8 cellular contexts compared by ENCODE assay signal in the genomic region with DNA sequence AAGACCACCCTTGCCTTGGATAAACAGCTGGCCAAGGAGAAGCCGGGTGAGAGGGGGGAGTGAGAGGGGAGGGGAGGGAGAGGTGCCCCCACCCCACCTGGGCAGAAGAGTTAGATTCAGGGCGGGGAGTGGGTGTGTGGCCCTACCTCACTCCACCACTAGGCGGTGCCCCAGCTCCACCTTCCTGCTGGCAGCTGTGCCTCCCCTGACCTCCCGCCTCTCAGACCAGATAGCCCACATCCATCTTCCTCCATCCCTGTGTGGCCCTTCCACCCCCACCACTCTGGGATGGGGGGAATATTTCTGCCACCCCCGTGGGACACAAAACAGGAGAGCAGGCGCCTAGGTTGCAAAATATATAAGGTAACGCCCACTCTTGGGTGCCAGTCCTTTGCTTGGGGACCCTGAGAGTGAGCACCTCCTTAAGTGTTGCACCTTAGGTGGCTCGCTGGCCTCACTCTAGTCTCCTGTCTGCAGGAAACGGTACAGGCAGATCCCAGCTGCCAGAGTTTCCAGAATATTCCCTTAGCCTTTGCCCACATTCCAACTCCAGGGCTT. TPM values are rescaled to one million over a fixed set of nuclear protein-coding genes. Genes with fewer than 3 reads are reported as not detected.
DNase-seq lines count a peak whose midpoint lies in the region; ATAC-seq, FAIRE-seq and TF ChIP-seq lines count a peak whose summit lies in the region.

No MANE protein-coding gene starts in this region.

- peak; percentile 73 to 93 for DNase-seq in A549 (ENCODE audit: low read depth in 1 of 2, low spot score in 1 of 2)
- peak; percentile 65 to 69 for DNase-seq in activated T-cell treated with anti-CD3 and anti-CD28 coated beads, Interleukin-2, amount 50 U/mL, for 72 hours
- DNase-seq in foreskin keratinocyte = no peak
- no peak for DNase-seq in sciatic nerve (ENCODE audit: low spot score)
- DNase-seq in NK-92 (lab: John Stamatoyannopoulos, UW; ENCODE audit: unreplicated experiment) = no peak
- DNase-seq in middle frontal gyrus (ENCODE audit: extremely low spot score, low spot score) = no peak

- peaks cover 19% of the 10 kb centered on the region for H3K36me3 ChIP-seq in OCI-LY1 (ENCODE audit: insufficient read depth, low read length)

- no peaks in the 10 kb centered on the region for H3K4me1 Mint-ChIP-seq in activated T-cell treated with anti-CD3 and anti-CD28 coated beads, Interleukin-2, amount 50 U/mL, for 72 hours (ENCODE audit: low read depth)

- H3K9ac ChIP-seq in OCI-LY1 (ENCODE audit: low read length) = peak overlapping the region; percentile 38; the same call in 1 of the 2 replicates

- H2AFZ ChIP-seq in OCI-LY1 (ENCODE audit: low read length) = no peak overlapping the region

- peaks cover 0 to 1% of the 10 kb centered on the region in 2 donors for H3K36me3 Mint-ChIP-seq in activated T-cell treated with anti-CD3 and anti-CD28 coated beads, Interleukin-2, amount 50 U/mL, for 72 hours (ENCODE audit: insufficient read depth in 2 of 2)

- no peak overlapping the region for H3K4me3 Mint-ChIP-seq in activated T-cell treated with anti-CD3 and anti-CD28 coated beads, Interleukin-2, amount 50 U/mL, for 72 hours

- no peak for TF ChIP-seq EP300 in A549 (IDR thresholded peaks at IDR 0.05)

- no peaks in the 10 kb centered on the region for H3K79me2 ChIP-seq in OCI-LY1 (ENCODE audit: insufficient read depth, low read length)

- H3K27ac ChIP-seq in A549 (no peak overlapping the region), OCI-LY1 (ENCODE audit: low read depth, low read length, poor library complexity, severe bottlenecking) (peak overlapping the region; percentile 86), foreskin keratinocyte (no peak overlapping the region)

- TF ChIP-seq RAD21 in A549 (conservative IDR thresholded peaks at IDR 0.05 in 1 of 2, IDR thresholded peaks at IDR 0.05 in 1 of 2) = peak; percentile 75 to 80

- ATAC-seq in A549 (peak; percentile 64 to 84), foreskin keratinocyte (peak; percentile 21), sciatic nerve (peak; percentile 23)
- peak; percentile 50 to 64 for ATAC-seq in activated T-cell treated with anti-CD3 and anti-CD28 coated beads, Interleukin-2, amount 50 U/mL, for 72 hours (replicated peaks in 1 of 2)

- peaks cover 9% of the 10 kb centered on the region for H3K4me1 ChIP-seq in A549
- peaks cover 17% of the 10 kb centered on the region for H3K4me1 ChIP-seq in OCI-LY1 (ENCODE audit: insufficient read depth, low read length, severe bottlenecking)
- H3K4me1 ChIP-seq in foreskin keratinocyte = no peaks in the 10 kb centered on the region

- H3K27ac Mint-ChIP-seq in activated T-cell treated with anti-CD3 and anti-CD28 coated beads, Interleukin-2, amount 50 U/mL, for 72 hours = no peak overlapping the region

- H3K9me3 ChIP-seq in A549 (no peaks in the 10 kb centered on the region), OCI-LY1 (ENCODE audit: low read length) (no peaks in the 10 kb centered on the region)

- H3F3A ChIP-seq in OCI-LY1 (ENCODE audit: insufficient read depth, low read length) = no peaks in the 10 kb centered on the region

- H3K27me3 Mint-ChIP-seq in activated T-cell treated with anti-CD3 and anti-CD28 coated beads, Interleukin-2, amount 50 U/mL, for 72 hours (ENCODE audit: low read depth) = no peaks in the 10 kb centered on the region

- no peak for FAIRE-seq in A549 (lab: Jason Lieb, UNC)

- no peak for TF ChIP-seq POLR2A in A549 (IDR thresholded peaks at IDR 0.05; ENCODE audit: low read length)

- no peaks in the 10 kb centered on the region for H3K9me3 Mint-ChIP-seq in activated T-cell treated with anti-CD3 and anti-CD28 coated beads, Interleukin-2, amount 50 U/mL, for 72 hours

- POLR2A ChIA-PET in A549 (lab: Yijun Ruan, JAX) = interaction anchor here (0.6 to 0.7 kb wide), 2 partner anchors 24 to 99 kb away, joined by 3 to 4 read pairs; no protein-coding TSS in a partner anchor

- WGBS in A549 (ENCODE audit: missing lambda C conversion rate) = 39% methylated on average over 9 of the region's 9 CpGs

- H4K20me1 ChIP-seq in OCI-LY1 (ENCODE audit: insufficient read depth, low read length) = no peaks in the 10 kb centered on the region

- H3K27me3 ChIP-seq in OCI-LY1 (ENCODE audit: insufficient read depth, low read length) = no peaks in the 10 kb centered on the region
- H3K27me3 ChIP-seq in foreskin keratinocyte = no peaks in the 10 kb centered on the region

- intact Hi-C loops in sciatic nerve (cut with DNase I) = loop anchor here (5.0 to 10.0 kb wide), 2 partner anchors 175 to 262 kb away; no protein-coding TSS in a partner anchor

- CTCF ChIA-PET in A549 (lab: Yijun Ruan, JAX) = interaction anchor here (0.6 to 23.3 kb wide), 62 partner anchors 12 to 366 kb away, joined by 3 to 1389 read pairs (median 5); a partner anchor contains a TSS

- TF ChIP-seq CTCF in A549 (IDR thresholded peaks at IDR 0.05) (peak; percentile 87), GM12875 (IDR thresholded peaks at IDR 0.05; ENCODE audit: borderline replicate concordance, insufficient read depth, low read depth, low read length) (peak; percentile 97), OCI-LY1 (IDR thresholded peaks at IDR 0.05; ENCODE audit: low read length) (peak; percentile 86), foreskin keratinocyte (conservative IDR thresholded peaks at IDR 0.05) (peak; percentile 74)

- no peak overlapping the region for H3K4me3 ChIP-seq in A549
- H3K4me3 ChIP-seq in GM12875 (ENCODE audit: low read depth, low read length) = no peak overlapping the region
- peak overlapping the region; percentile 48 for H3K4me3 ChIP-seq in OCI-LY1 (ENCODE audit: low read depth, low read length, poor library complexity, severe bottlenecking)

- H3K4me2 ChIP-seq in A549 (no peak overlapping the region), OCI-LY1 (ENCODE audit: low read length) (peak overlapping the region; percentile 65)

- no peaks in the 10 kb centered on the region for H3K9me2 ChIP-seq in OCI-LY1 (ENCODE audit: low read depth, low read length)

TF ChIP-seq in A549, 52 proteins besides CTCF, POLR2A, EP300 and RAD21:
- TF ChIP-seq MAZ (IDR thresholded peaks at IDR 0.05; ENCODE audit: borderline replicate concordance, low read depth, low read length) (peak; percentile 78; the same call in 1 of the 2 replicates), SMC3 (IDR thresholded peaks at IDR 0.05) (peak; percentile 65), CBX2 (IDR thresholded peaks at IDR 0.05; ENCODE audit: borderline replicate concordance, low read depth) (no peak), RCOR1 (IDR thresholded peaks at IDR 0.05; ENCODE audit: low read depth, low read length) (no peak), CHD2 (IDR thresholded peaks at IDR 0.05; ENCODE audit: low read length, partially characterized antibody) (no peak)
- TF ChIP-seq, protein P1, sequence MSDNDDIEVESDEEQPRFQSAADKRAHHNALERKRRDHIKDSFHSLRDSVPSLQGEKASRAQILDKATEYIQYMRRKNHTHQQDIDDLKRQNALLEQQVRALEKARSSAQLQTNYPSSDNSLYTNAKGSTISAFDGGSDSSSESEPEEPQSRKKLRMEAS (IDR thresholded peaks at IDR 0.05) = peak; percentile 31; the same call in 1 of the 2 replicates
TF ChIP-seq in A549: peak in this region for 3.

RNA-seq across cellular contexts. Expression of a gene that starts 13.8 kb away (rescaled TPM):
- polyA plus RNA-seq in A549 (2011; rRNA removed) = 32.3 and 36.9 TPM in 2 replicates
- polyA plus RNA-seq in A549 (2012; cell fraction: cytosol; rRNA removed) = 44.9 and 64.2 TPM in 2 replicates
- polyA plus RNA-seq in A549 (2012; cell fraction: nucleus; rRNA removed) = 81.9 and 84.0 TPM in 2 replicates
- 93.8 to 112 TPM (median 105 TPM) in 3 replicates for polyA plus RNA-seq in A549 (2017; fragmentation: RNase III; extraction: RNeasy Plus Mini Kit Qiagen cat#74134 plus additional on column Dnase treatment)
- polyA minus RNA-seq in A549 (2011; rRNA and poly(A)+ RNA removed) = 31.1 and 39.1 TPM in 2 replicates
- total RNA-seq in activated T-cell treated with anti-CD3 and anti-CD28 coated beads, Interleukin-2, amount 50 U/mL, for 72 hours = 1 to 10 TPM; 1.6 to 2.9 TPM
- 70.2 and 74.9 TPM in 2 replicates for total RNA-seq in foreskin keratinocyte
- 93.3 and 98.9 TPM in 2 replicates for polyA plus RNA-seq in foreskin keratinocyte
- 153 TPM for total RNA-seq in sciatic nerve

RNA-seq across cellular contexts. Expression of a gene that starts 45.9 kb away (rescaled TPM):
- 169 and 182 TPM in 2 replicates for polyA plus RNA-seq in A549 (2011; rRNA removed)
- 198 and 215 TPM in 2 replicates for polyA plus RNA-seq in A549 (2012; cell fraction: cytosol; rRNA removed)
- 223 and 230 TPM in 2 replicates for polyA plus RNA-seq in A549 (2012; cell fraction: nucleus; rRNA removed)
- polyA plus RNA-seq in A549 (2017; fragmentation: RNase III; extraction: RNeasy Plus Mini Kit Qiagen cat#74134 plus additional on column Dnase treatment) = 134 to 153 TPM (median 135 TPM) in 3 replicates
- polyA minus RNA-seq in A549 (2011; rRNA and poly(A)+ RNA removed) = 109 and 128 TPM in 2 replicates
- total RNA-seq in activated T-cell treated with anti-CD3 and anti-CD28 coated beads, Interleukin-2, amount 50 U/mL, for 72 hours = 100 to 1,000 TPM; 405 to 415 TPM
- 73.1 and 76.9 TPM in 2 replicates for total RNA-seq in foreskin keratinocyte
- 128 and 142 TPM in 2 replicates for polyA plus RNA-seq in foreskin keratinocyte
- 297 TPM for total RNA-seq in sciatic nerve

Comparison
In these comparisons a context has a peak if more than half of its experiments do, and no peak if none do; other contexts are left out.
1. ATAC-seq: peak in every context shown above with its lines; median percentile 74 in A549; 57 in activated T-cell treated with anti-CD3 and anti-CD28 coated beads, Interleukin-2, amount 50 U/mL, for 72 hours; 23 in sciatic nerve; 21 in foreskin keratinocyte.
2. DNase-seq: peak in A549 (2 of 2) and activated T-cell treated with anti-CD3 and anti-CD28 coated beads, Interleukin-2, amount 50 U/mL, for 72 hours (2 of 2); none in foreskin keratinocyte (0 of 2), sciatic nerve (single experiment), NK-92 (single experiment) and middle frontal gyrus (single experiment).
3. RNA of a gene that starts 13.8 kb away (total RNA-seq): 153 TPM in sciatic nerve (single experiment) and 70.2 to 74.9 TPM in foreskin keratinocyte; 1.6 to 2.9 TPM in activated T-cell treated with anti-CD3 and anti-CD28 coated beads, Interleukin-2, amount 50 U/mL, for 72 hours; every median in the first group is over 10 times any median in the second.
4. Peak in every context shown above with its lines, with median percentiles within 50 percentile points of each other: CTCF ChIP-seq.